In the genomic region with DNA sequence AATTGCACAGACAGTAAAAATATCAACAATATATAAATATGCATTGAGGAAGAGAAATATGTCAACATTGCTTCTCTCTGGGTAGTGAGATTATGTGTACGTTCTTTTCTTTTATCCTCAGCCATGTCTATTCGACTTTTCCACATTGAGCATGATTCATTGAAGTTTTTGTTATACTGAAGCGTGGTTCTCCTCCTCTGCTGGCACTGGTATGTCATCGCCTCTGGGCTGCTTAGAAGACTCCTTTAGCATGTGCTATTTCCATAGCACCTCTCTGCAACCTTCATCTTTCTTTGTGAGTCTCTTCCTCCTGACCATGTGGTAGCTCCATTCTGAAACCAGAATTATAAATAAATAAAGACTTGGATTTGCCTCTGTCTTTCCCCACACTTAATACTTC, we compare ENCODE assay signal across 20 cellular contexts.
DNase-seq lines count a peak whose midpoint lies in the region; ATAC-seq and TF ChIP-seq lines count a peak whose summit lies in the region.
"Had no signal": no experiment of that assay in that cellular context is flagged by ENCODE, and none has a peak within 500 bp of the region (broad histone marks: within the 10 kb centered on the region; RNA-seq: fewer than 3 reads in every experiment).

No MANE protein-coding gene starts in this region.

- no peak for ATAC-seq in stimulated activated naive B cell treated with anti-CD40 and anti-IgM and Interleukin-4, amounts not matched to agents 10 μg/mL and 1 μg/mL and 100 μg/mL, for 72 hours (replicated peaks)
- ATAC-seq in GM21390 (IDR thresholded peaks at IDR 0.05; ENCODE audit: unreplicated experiment) = no peak
- ATAC-seq: lower lobe of right lung, Panc1 had no signal

- H3K36me3 Mint-ChIP-seq in activated T-cell treated with anti-CD3 and anti-CD28 coated beads, Interleukin-2, amount 50 U/mL, for 24 hours (ENCODE audit: low read depth) = no peaks in the 10 kb centered on the region
- H3K36me3 Mint-ChIP-seq in stimulated activated naive B cell treated with anti-CD40 and anti-IgM and Interleukin-4, amounts not matched to agents 10 μg/mL and 1 μg/mL and 100 μg/mL, for 72 hours = peaks cover 3% of the 10 kb centered on the region in 2 donors
- H3K36me3 Mint-ChIP-seq: type B pancreatic cell had no signal

- H3K4me3 ChIP-seq in SJSA1 (no peak overlapping the region), epithelial cell of esophagus (ENCODE audit: low read length) (no peak overlapping the region)
- H3K4me3 ChIP-seq: lower lobe of right lung had no signal

- H3K4me3 Mint-ChIP-seq in activated T-cell treated with anti-CD3 and anti-CD28 coated beads, Interleukin-2, amount 50 U/mL, for 24 hours = no peak overlapping the region
- no peak overlapping the region for H3K4me3 Mint-ChIP-seq in stimulated activated naive B cell treated with anti-CD40 and anti-IgM and Interleukin-4, amounts not matched to agents 10 μg/mL and 1 μg/mL and 100 μg/mL, for 72 hours
- H3K4me3 Mint-ChIP-seq: type B pancreatic cell had no signal

- H3K27ac ChIP-seq in SJSA1 = peak overlapping the region; percentile 18
- H3K27ac ChIP-seq: C4-2B, lower lobe of right lung, WERI-Rb-1 had no signal

- TF ChIP-seq CTCF in epithelial cell of esophagus (IDR thresholded peaks at IDR 0.05; ENCODE audit: insufficient read depth, low read depth, low read length, missing control alignments) = no peak

- no peaks in the 10 kb centered on the region for H3K9me3 ChIP-seq in SJSA1 (replicated peaks)
- H3K9me3 ChIP-seq: lower lobe of right lung had no signal

- H3K36me3 ChIP-seq in SJSA1 = no peaks in the 10 kb centered on the region
- H3K36me3 ChIP-seq: lower lobe of right lung, WERI-Rb-1 had no signal

- peak overlapping the region; percentile 24 for H3K27ac Mint-ChIP-seq in activated T-cell treated with anti-CD3 and anti-CD28 coated beads, Interleukin-2, amount 50 U/mL, for 24 hours
- peak overlapping the region; percentile 87 for H3K27ac Mint-ChIP-seq in stimulated activated naive B cell treated with anti-CD40 and anti-IgM and Interleukin-4, amounts not matched to agents 10 μg/mL and 1 μg/mL and 100 μg/mL, for 72 hours
- H3K27ac Mint-ChIP-seq: type B pancreatic cell had no signal

- no peaks in the 10 kb centered on the region for H3K27me3 ChIP-seq in SJSA1 (replicated peaks)

- peaks cover 59% of the 10 kb centered on the region for H3K4me1 ChIP-seq in SJSA1 (replicated peaks)

- peaks cover 67% of the 10 kb centered on the region for H3K4me1 Mint-ChIP-seq in activated T-cell treated with anti-CD3 and anti-CD28 coated beads, Interleukin-2, amount 50 U/mL, for 24 hours (ENCODE audit: low read depth)
- H3K4me1 Mint-ChIP-seq in stimulated activated naive B cell treated with anti-CD40 and anti-IgM and Interleukin-4, amounts not matched to agents 10 μg/mL and 1 μg/mL and 100 μg/mL, for 72 hours = peaks cover 56 to 87% of the 10 kb centered on the region in 2 donors

- no peaks in the 10 kb centered on the region for H3K27me3 Mint-ChIP-seq in activated T-cell treated with anti-CD3 and anti-CD28 coated beads, Interleukin-2, amount 50 U/mL, for 24 hours
- no peaks in the 10 kb centered on the region for H3K27me3 Mint-ChIP-seq in stimulated activated naive B cell treated with anti-CD40 and anti-IgM and Interleukin-4, amounts not matched to agents 10 μg/mL and 1 μg/mL and 100 μg/mL, for 72 hours
- H3K27me3 Mint-ChIP-seq: type B pancreatic cell had no signal

- no peaks in the 10 kb centered on the region for H3K9me3 Mint-ChIP-seq in activated T-cell treated with anti-CD3 and anti-CD28 coated beads, Interleukin-2, amount 50 U/mL, for 24 hours
- peaks cover 0 to 1% of the 10 kb centered on the region in 2 donors for H3K9me3 Mint-ChIP-seq in stimulated activated naive B cell treated with anti-CD40 and anti-IgM and Interleukin-4, amounts not matched to agents 10 μg/mL and 1 μg/mL and 100 μg/mL, for 72 hours
- H3K9me3 Mint-ChIP-seq: type B pancreatic cell had no signal

- no peak for DNase-seq in activated T-cell treated with anti-CD3 and anti-CD28 coated beads, Interleukin-2, amount 50 U/mL, for 24 hours
- DNase-seq in activated T-cell treated with anti-CD3 and anti-CD28 coated beads for 4 hours (no peak), SJSA1 (ENCODE audit: low read depth in 1 of 2, low spot score in 2 of 2) (peak in 1 of 2 experiments; percentile 38), epithelial cell of esophagus (ENCODE audit: low read depth) (peak; percentile 16), DMS153 (lab: John Stamatoyannopoulos, UW) (no peak), inferior parietal cortex (ENCODE audit: extremely low spot score) (no peak)
- no peak for DNase-seq in stimulated activated naive B cell treated with anti-CD40 and anti-IgM and Interleukin-4, amounts not matched to agents 10 μg/mL and 1 μg/mL and 100 μg/mL, for 72 hours
- DNase-seq: cortex of kidney; lower lobe of right lung; NCI-H1436; NCI-H2107; NCI-H510A treated with DMSO at 0.1 percent for 48 hours; nucleus accumbens; stimulated activated CD4-positive, alpha-beta T cell treated with anti-CD3 and anti-CD28 coated beads, Interleukin-4, amount 100 ng/mL, for 1 hour; T-helper 2 cell; WERI-Rb-1 had no signal
